In the genomic region with DNA sequence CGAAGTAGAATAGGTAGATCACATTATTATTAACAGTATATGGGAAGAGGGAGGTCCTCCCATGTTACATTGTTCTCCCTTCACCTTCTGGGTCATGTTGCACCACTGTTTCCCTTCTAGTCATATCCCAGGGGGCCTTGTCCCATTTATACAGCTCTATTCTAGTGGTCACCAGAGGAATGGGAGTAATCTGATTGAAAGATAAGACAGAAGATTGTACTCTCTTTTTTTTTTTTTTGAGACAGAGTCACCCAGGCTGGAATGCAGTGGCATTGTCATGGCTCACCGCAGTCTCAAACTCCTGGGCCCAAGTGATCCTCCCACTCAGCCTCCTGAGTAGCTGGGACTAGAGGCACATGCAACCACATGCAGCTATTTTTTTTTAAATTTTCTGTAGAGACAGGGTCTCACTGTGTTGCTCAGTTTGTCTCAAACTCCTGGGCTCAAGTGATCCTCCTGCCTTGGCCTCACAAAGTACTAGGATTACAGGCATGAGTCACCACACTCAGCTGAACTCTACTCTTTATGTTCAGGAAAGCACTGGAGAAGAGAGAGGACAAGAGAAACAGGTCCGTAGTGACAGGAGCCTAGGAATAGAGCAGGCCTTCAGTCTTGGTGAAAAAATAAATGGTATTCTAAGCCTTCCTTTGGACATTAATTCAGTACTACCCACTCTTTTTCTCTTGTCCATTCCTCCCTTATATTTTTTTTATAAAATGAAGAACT, we compare ENCODE assay signal across 19 cellular contexts.
"Had no signal": no experiment of that assay in that cellular context is flagged by ENCODE, and none has a peak within 500 bp of the region (broad histone marks: within the 10 kb centered on the region; RNA-seq: fewer than 3 reads in every experiment).

No MANE protein-coding gene starts in this region.

- ATAC-seq: activated naive CD4-positive, alpha-beta T cell treated with anti-CD3 and anti-CD28 coated beads, Interleukin-2, amount 50 U/mL, for 72 hours; activated T-cell treated with anti-CD3 and anti-CD28 coated beads, Interleukin-2, amount 50 U/mL, for 72 hours; left colon had no signal

- H3K27me3 ChIP-seq: transverse colon had no signal

- H3K27ac Mint-ChIP-seq: activated B cell treated with CpG ODN at 0.5 μM for 24 hours; activated naive CD4-positive, alpha-beta T cell treated with anti-CD3 and anti-CD28 coated beads, Interleukin-2, amount 50 U/mL, for 72 hours; activated T-cell treated with anti-CD3 and anti-CD28 coated beads, Interleukin-2, amount 50 U/mL, for 72 hours; dendritic cell treated with granulocyte-macrophage colony-stimulating factor and Interleukin-4, amounts not matched to agents 40 ng/mL and 50 ng/mL, for 4 days; naive B cell had no signal

- DNase-seq: activated B cell treated with CpG ODN at 0.5 μM for 24 hours; activated CD4-positive, alpha-beta T cell treated with anti-CD3 and anti-CD28 coated beads for 48 hours; activated CD8-positive, alpha-beta memory T cell treated with anti-CD3 and anti-CD28 coated beads, Interleukin-2, amount 50 U/mL, for 48 hours; activated gamma-delta T cell; activated T-cell treated with anti-CD3 and anti-CD28 coated beads, Interleukin-2, amount 50 U/mL, for 72 hours; amygdala; cerebellar nuclear complex; head of caudate nucleus; immature natural killer cell; left colon; mammary epithelial cell; naive B cell; stimulated activated CD4-positive, alpha-beta T cell treated with anti-CD3 and anti-CD28 coated beads, Interleukin-15, amount 100 ng/mL, for 24 hours; stimulated activated CD4-positive, alpha-beta T cell treated with anti-CD3 and anti-CD28 coated beads, Interleukin-4, amount 100 ng/mL, for 24 hours; stimulated activated naive CD4-positive, alpha-beta T cell treated with Interleukin-2 at 50 U/mL for 16 hours; substantia nigra; transverse colon had no signal

- H3K27me3 Mint-ChIP-seq: activated B cell treated with CpG ODN at 0.5 μM for 24 hours; dendritic cell treated with granulocyte-macrophage colony-stimulating factor and Interleukin-4, amounts not matched to agents 40 ng/mL and 50 ng/mL, for 4 days; naive B cell had no signal

- H3K4me3 Mint-ChIP-seq: activated B cell treated with CpG ODN at 0.5 μM for 24 hours; activated T-cell treated with anti-CD3 and anti-CD28 coated beads, Interleukin-2, amount 50 U/mL, for 72 hours; dendritic cell treated with granulocyte-macrophage colony-stimulating factor and Interleukin-4, amounts not matched to agents 40 ng/mL and 50 ng/mL, for 4 days; immature natural killer cell had no signal

- H3K4me3 ChIP-seq: transverse colon had no signal

- H3K27ac ChIP-seq: transverse colon had no signal
